In the genomic region with DNA sequence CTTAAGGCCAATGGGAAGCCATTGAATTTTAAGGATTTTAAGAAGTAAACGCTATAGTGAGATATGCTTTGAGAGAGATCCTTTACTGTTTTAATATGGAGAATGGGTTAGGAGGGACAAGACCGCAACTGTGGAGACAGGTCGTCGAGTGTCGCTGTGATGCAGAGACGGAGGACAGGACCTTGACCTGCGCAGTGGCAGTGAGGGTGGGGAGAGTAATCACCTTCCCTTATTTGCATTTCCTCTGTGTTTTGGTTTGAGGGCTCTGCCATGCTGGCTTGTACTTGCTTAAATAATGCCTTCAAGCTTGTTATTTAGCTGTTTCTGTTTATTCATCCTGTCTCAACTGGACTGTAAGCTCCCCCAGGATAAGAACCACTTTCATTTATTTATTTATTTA, we compare ENCODE assay signal across 2 cellular contexts.
TF ChIP-seq lines count a peak whose summit lies in the region.

No MANE protein-coding gene starts in this region.

TF ChIP-seq in GM23338, 12 proteins besides CTCF, POLR2A, EP300 and RAD21 (continues in another document):
- TF ChIP-seq NANOG (IDR thresholded peaks at IDR 0.05; ENCODE audit: borderline replicate concordance): no peak
- no peak for TF ChIP-seq REST (IDR thresholded peaks at IDR 0.05; ENCODE audit: unreplicated experiment)
- TF ChIP-seq ZNF331 (CRISPR knock-in tag; IDR thresholded peaks at IDR 0.05; ENCODE audit: low read depth): no peak
- TF ChIP-seq, protein P1, sequence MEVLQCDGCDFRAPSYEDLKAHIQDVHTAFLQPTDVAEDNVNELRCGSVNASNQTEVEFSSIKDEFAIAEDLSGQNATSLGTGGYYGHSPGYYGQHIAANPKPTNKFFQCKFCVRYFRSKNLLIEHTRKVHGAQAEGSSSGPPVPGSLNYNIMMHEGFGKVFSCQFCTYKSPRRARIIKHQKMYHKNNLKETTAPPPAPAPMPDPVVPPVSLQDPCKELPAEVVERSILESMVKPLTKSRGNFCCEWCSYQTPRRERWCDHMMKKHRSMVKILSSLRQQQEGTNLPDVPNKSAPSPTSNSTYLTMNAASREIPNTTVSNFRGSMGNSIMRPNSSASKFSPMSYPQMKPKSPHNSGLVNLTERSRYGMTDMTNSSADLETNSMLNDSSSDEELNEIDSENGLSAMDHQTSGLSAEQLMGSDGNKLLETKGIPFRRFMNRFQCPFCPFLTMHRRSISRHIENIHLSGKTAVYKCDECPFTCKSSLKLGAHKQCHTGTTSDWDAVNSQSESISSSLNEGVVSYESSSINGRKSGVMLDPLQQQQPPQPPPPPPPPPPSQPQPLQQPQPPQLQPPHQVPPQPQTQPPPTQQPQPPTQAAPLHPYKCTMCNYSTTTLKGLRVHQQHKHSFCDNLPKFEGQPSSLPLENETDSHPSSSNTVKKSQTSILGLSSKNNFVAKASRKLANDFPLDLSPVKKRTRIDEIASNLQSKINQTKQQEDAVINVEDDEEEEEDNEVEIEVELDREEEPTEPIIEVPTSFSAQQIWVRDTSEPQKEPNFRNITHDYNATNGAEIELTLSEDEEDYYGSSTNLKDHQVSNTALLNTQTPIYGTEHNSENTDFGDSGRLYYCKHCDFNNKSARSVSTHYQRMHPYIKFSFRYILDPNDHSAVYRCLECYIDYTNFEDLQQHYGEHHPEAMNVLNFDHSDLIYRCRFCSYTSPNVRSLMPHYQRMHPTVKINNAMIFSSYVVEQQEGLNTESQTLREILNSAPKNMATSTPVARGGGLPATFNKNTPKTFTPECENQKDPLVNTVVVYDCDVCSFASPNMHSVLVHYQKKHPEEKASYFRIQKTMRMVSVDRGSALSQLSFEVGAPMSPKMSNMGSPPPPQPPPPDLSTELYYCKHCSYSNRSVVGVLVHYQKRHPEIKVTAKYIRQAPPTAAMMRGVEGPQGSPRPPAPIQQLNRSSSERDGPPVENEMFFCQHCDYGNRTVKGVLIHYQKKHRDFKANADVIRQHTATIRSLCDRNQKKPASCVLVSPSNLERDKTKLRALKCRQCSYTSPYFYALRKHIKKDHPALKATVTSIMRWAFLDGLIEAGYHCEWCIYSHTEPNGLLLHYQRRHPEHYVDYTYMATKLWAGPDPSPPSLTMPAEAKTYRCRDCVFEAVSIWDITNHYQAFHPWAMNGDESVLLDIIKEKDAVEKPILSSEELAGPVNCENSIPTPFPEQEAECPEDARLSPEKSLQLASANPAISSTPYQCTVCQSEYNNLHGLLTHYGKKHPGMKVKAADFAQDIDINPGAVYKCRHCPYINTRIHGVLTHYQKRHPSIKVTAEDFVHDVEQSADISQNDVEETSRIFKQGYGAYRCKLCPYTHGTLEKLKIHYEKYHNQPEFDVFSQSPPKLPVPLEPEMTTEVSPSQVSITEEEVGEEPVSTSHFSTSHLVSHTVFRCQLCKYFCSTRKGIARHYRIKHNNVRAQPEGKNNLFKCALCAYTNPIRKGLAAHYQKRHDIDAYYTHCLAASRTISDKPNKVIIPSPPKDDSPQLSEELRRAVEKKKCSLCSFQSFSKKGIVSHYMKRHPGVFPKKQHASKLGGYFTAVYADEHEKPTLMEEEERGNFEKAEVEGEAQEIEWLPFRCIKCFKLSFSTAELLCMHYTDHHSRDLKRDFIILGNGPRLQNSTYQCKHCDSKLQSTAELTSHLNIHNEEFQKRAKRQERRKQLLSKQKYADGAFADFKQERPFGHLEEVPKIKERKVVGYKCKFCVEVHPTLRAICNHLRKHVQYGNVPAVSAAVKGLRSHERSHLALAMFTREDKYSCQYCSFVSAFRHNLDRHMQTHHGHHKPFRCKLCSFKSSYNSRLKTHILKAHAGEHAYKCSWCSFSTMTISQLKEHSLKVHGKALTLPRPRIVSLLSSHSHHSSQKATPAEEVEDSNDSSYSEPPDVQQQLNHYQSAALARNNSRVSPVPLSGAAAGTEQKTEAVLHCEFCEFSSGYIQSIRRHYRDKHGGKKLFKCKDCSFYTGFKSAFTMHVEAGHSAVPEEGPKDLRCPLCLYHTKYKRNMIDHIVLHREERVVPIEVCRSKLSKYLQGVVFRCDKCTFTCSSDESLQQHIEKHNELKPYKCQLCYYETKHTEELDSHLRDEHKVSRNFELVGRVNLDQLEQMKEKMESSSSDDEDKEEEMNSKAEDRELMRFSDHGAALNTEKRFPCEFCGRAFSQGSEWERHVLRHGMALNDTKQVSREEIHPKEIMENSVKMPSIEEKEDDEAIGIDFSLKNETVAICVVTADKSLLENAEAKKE (CRISPR knock-in tag; IDR thresholded peaks at IDR 0.05): no peak
- no peak for TF ChIP-seq STAT1 (IDR thresholded peaks at IDR 0.05; ENCODE audit: unreplicated experiment)
- TF ChIP-seq EZH2 (IDR thresholded peaks at IDR 0.05; ENCODE audit: low read depth, unreplicated experiment): no peak
- no peak for TF ChIP-seq ZNF114 (CRISPR knock-in tag; IDR thresholded peaks at IDR 0.05)
- no peak for TF ChIP-seq EZH2phosphoT487 (IDR thresholded peaks at IDR 0.05; ENCODE audit: unreplicated experiment)
- TF ChIP-seq, protein P2, sequence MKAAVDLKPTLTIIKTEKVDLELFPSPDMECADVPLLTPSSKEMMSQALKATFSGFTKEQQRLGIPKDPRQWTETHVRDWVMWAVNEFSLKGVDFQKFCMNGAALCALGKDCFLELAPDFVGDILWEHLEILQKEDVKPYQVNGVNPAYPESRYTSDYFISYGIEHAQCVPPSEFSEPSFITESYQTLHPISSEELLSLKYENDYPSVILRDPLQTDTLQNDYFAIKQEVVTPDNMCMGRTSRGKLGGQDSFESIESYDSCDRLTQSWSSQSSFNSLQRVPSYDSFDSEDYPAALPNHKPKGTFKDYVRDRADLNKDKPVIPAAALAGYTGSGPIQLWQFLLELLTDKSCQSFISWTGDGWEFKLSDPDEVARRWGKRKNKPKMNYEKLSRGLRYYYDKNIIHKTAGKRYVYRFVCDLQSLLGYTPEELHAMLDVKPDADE (IDR thresholded peaks at IDR 0.05): no peak
- no peak for TF ChIP-seq CREB1 (CRISPR knock-in tag; IDR thresholded peaks at IDR 0.05; ENCODE audit: low read depth)

TF ChIP-seq in K562, 482 proteins besides CTCF, POLR2A, EP300 and RAD21:
- TF ChIP-seq ZNF512 (tag; IDR thresholded peaks at IDR 0.05) (no peak), CTBP1 (IDR thresholded peaks at IDR 0.05; ENCODE audit: borderline replicate concordance) (no peak), NR2F6 (CRISPR knock-in tag; IDR thresholded peaks at IDR 0.05) (no peak), PREB (CRISPR knock-in tag; IDR thresholded peaks at IDR 0.05) (no peak), NRF1 (conservative IDR thresholded peaks at IDR 0.05 in 1 of 2, IDR thresholded peaks at IDR 0.05 in 1 of 2) (peak; percentile 75 to 77)
- TF ChIP-seq, protein P3, sequence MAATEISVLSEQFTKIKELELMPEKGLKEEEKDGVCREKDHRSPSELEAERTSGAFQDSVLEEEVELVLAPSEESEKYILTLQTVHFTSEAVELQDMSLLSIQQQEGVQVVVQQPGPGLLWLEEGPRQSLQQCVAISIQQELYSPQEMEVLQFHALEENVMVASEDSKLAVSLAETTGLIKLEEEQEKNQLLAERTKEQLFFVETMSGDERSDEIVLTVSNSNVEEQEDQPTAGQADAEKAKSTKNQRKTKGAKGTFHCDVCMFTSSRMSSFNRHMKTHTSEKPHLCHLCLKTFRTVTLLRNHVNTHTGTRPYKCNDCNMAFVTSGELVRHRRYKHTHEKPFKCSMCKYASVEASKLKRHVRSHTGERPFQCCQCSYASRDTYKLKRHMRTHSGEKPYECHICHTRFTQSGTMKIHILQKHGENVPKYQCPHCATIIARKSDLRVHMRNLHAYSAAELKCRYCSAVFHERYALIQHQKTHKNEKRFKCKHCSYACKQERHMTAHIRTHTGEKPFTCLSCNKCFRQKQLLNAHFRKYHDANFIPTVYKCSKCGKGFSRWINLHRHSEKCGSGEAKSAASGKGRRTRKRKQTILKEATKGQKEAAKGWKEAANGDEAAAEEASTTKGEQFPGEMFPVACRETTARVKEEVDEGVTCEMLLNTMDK (IDR thresholded peaks at IDR 0.05; ENCODE audit: borderline replicate concordance, insufficient read depth, low read depth, low read length, poor library complexity, severe bottlenecking): no peak
